ENCODE assay signal across 19 cellular contexts in genomic region chr6:97771356-97771755, GRCh38.
"Had no signal": no experiment of that assay in that cellular context is flagged by ENCODE, and none has a peak within 500 bp of the region (broad histone marks: within the 10 kb centered on the region; RNA-seq: fewer than 3 reads in every experiment).

No MANE protein-coding gene starts in this region.

- H3K27me3 Mint-ChIP-seq: naive thymus-derived CD4-positive, alpha-beta T cell had no signal

- H3K4me3 ChIP-seq: esophagus muscularis mucosa, gastrocnemius medialis, lung, ovary, right atrium auricular region, sigmoid colon, skin epidermis had no signal

- H3K4me3 Mint-ChIP-seq: immature natural killer cell; naive thymus-derived CD4-positive, alpha-beta T cell; nephron progenitor cell had no signal

- DNase-seq: effector memory CD4-positive, alpha-beta T cell; gastrocnemius medialis; immature natural killer cell; kidney; left cardiac atrium; left ventricle myocardium superior; mesenchymal stem cell; naive thymus-derived CD4-positive, alpha-beta T cell; nephron progenitor cell; nucleus accumbens; ovary; sigmoid colon; stimulated activated naive CD4-positive, alpha-beta T cell treated with Interleukin-2 at 50 U/mL for 16 hours; trophoblast cell had no signal

- ATAC-seq: gastrocnemius medialis; left cardiac atrium; left ventricle myocardium superior; naive thymus-derived CD4-positive, alpha-beta T cell had no signal

- H3K9me3 ChIP-seq: esophagus muscularis mucosa, gastrocnemius medialis, ovary, right atrium auricular region, sigmoid colon had no signal

- H3K9me3 Mint-ChIP-seq: nephron progenitor cell had no signal

- H3K27ac ChIP-seq: epithelial cell of prostate, esophagus muscularis mucosa, gastrocnemius medialis, ovary, right atrium auricular region, sigmoid colon, skin epidermis had no signal

- H3K4me1 ChIP-seq: esophagus muscularis mucosa, gastrocnemius medialis, right atrium auricular region, sigmoid colon had no signal

- H3K36me3 Mint-ChIP-seq: immature natural killer cell; naive thymus-derived CD4-positive, alpha-beta T cell had no signal

- H3K4me1 Mint-ChIP-seq: immature natural killer cell; naive thymus-derived CD4-positive, alpha-beta T cell; nephron progenitor cell had no signal

- H3K27me3 ChIP-seq: esophagus muscularis mucosa, gastrocnemius medialis, ovary, right atrium auricular region, sigmoid colon had no signal

- H3K27ac Mint-ChIP-seq: immature natural killer cell; naive thymus-derived CD4-positive, alpha-beta T cell; nephron progenitor cell had no signal

- H3K36me3 ChIP-seq: esophagus muscularis mucosa, gastrocnemius medialis, ovary, right atrium auricular region, sigmoid colon had no signal
